In the genomic region with DNA sequence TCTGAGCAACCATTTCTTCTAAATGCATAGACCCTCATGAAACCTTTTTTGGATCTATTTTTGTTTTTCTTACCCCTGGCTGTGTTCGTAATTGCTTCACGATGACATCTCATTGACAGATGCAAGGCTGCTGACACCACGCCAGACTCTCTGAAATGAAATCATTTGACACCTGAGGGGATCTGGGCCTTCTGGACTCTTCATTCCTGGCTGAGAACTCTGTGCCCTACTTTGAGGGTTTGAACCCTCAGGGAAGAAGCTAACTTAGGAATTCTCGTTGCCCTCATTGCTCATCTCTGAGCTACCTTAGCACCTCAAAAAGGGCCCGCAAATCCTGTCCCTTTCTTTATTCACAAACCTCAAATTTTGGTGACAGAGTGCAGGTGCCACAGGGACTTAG, we compare ENCODE assay signal across 28 cellular contexts.
"Had no signal": no experiment of that assay in that cellular context is flagged by ENCODE, and none has a peak within 500 bp of the region (broad histone marks: within the 10 kb centered on the region; RNA-seq: fewer than 3 reads in every experiment).

No MANE protein-coding gene starts in this region.

- H3K36me3 Mint-ChIP-seq: activated naive CD4-positive, alpha-beta T cell treated with anti-CD3 and anti-CD28 coated beads, Interleukin-2, amount 50 U/mL, for 24 hours; activated naive CD8-positive, alpha-beta T cell treated with anti-CD3 and anti-CD28 coated beads, Interleukin-2, amount 10 ng/mL, durations not matched to agents 7 days and 5 days had no signal

- H3K4me1 ChIP-seq: ascending aorta, SJCRH30 had no signal

- H3K9me3 Mint-ChIP-seq: activated CD4-positive, alpha-beta T cell treated with anti-CD3 and anti-CD28 coated beads, Interleukin-2, amount 10 ng/mL, durations not matched to agents 24 days and 14 days; activated CD8-positive, alpha-beta T cell treated with anti-CD3 and anti-CD28 coated beads for 36 hours; activated naive CD4-positive, alpha-beta T cell treated with anti-CD3 and anti-CD28 coated beads, Interleukin-2, amount 50 U/mL, for 24 hours; activated naive CD8-positive, alpha-beta T cell treated with anti-CD3 and anti-CD28 coated beads, Interleukin-2, amount 10 ng/mL, durations not matched to agents 7 days and 5 days; activated T-cell treated with anti-CD3 and anti-CD28 coated beads, Interleukin-2, amount 50 U/mL, for 24 hours; activated T-helper 2 cell treated with anti-CD3 and anti-CD28 coated beads, Interferon-gamma antibody, Interleukin-2, Interleukin-4, amounts not matched to agents 10 μg/mL and 5 μg/mL and 100 μg/mL, durations not matched to agents 14 hours and 24 hours and 36 hours had no signal

- H3K4me3 ChIP-seq: ascending aorta, cardiac muscle cell, SJCRH30, SK-N-MC had no signal

- H3K27ac Mint-ChIP-seq: activated CD4-positive, alpha-beta T cell treated with anti-CD3 and anti-CD28 coated beads, Interleukin-2, amount 10 ng/mL, durations not matched to agents 24 days and 14 days; activated CD8-positive, alpha-beta T cell treated with anti-CD3 and anti-CD28 coated beads for 36 hours; activated naive CD4-positive, alpha-beta T cell treated with anti-CD3 and anti-CD28 coated beads, Interleukin-2, amount 50 U/mL, for 24 hours; activated naive CD8-positive, alpha-beta T cell treated with anti-CD3 and anti-CD28 coated beads, Interleukin-2, amount 10 ng/mL, durations not matched to agents 7 days and 5 days; activated T-cell treated with anti-CD3 and anti-CD28 coated beads, Interleukin-2, amount 50 U/mL, for 24 hours; activated T-helper 2 cell treated with anti-CD3 and anti-CD28 coated beads, Interferon-gamma antibody, Interleukin-2, Interleukin-4, amounts not matched to agents 10 μg/mL and 5 μg/mL and 100 μg/mL, durations not matched to agents 14 hours and 24 hours and 36 hours had no signal

- H3K36me3 ChIP-seq: ascending aorta, cardiac muscle cell, SJCRH30, WERI-Rb-1 had no signal

- H3K9me3 ChIP-seq: ascending aorta, SJCRH30 had no signal

- H3K4me3 Mint-ChIP-seq: activated CD4-positive, alpha-beta T cell treated with anti-CD3 and anti-CD28 coated beads, Interleukin-2, amount 10 ng/mL, durations not matched to agents 24 days and 14 days; activated CD8-positive, alpha-beta T cell treated with anti-CD3 and anti-CD28 coated beads for 36 hours; activated naive CD4-positive, alpha-beta T cell treated with anti-CD3 and anti-CD28 coated beads, Interleukin-2, amount 50 U/mL, for 24 hours; activated naive CD8-positive, alpha-beta T cell treated with anti-CD3 and anti-CD28 coated beads, Interleukin-2, amount 10 ng/mL, durations not matched to agents 7 days and 5 days; activated T-cell treated with anti-CD3 and anti-CD28 coated beads, Interleukin-2, amount 50 U/mL, for 24 hours had no signal

- H3K4me1 Mint-ChIP-seq: activated CD4-positive, alpha-beta T cell treated with anti-CD3 and anti-CD28 coated beads, Interleukin-2, amount 10 ng/mL, durations not matched to agents 24 days and 14 days; activated naive CD4-positive, alpha-beta T cell treated with anti-CD3 and anti-CD28 coated beads, Interleukin-2, amount 50 U/mL, for 24 hours; activated naive CD8-positive, alpha-beta T cell treated with anti-CD3 and anti-CD28 coated beads, Interleukin-2, amount 10 ng/mL, durations not matched to agents 7 days and 5 days had no signal

- ATAC-seq: activated CD8-positive, alpha-beta T cell treated with anti-CD3 and anti-CD28 coated beads for 36 hours; Panc1 had no signal

- H3K27ac ChIP-seq: ascending aorta, cardiac muscle cell, SJCRH30, SK-N-MC, WERI-Rb-1 had no signal

- DNase-seq: activated CD4-positive, alpha-beta T cell treated with anti-CD3 and anti-CD28 coated beads, Interleukin-2, amount 10 ng/mL, durations not matched to agents 24 days and 14 days; activated CD4-positive, alpha-beta T cell treated with anti-CD3 and anti-CD28 coated beads, Interleukin-2, amount 50 U/mL, for 4 hours; activated CD8-positive, alpha-beta T cell treated with anti-CD3 and anti-CD28 coated beads for 36 hours; activated gamma-delta T cell; activated naive CD4-positive, alpha-beta T cell treated with Interleukin-2 at 50 U/mL for 16 hours; activated naive CD8-positive, alpha-beta T cell treated with anti-CD3 and anti-CD28 coated beads, Interleukin-2, amount 10 ng/mL, durations not matched to agents 7 days and 5 days; activated T-cell treated with anti-CD3 and anti-CD28 coated beads, Interleukin-2, amount 50 U/mL, for 24 hours; amygdala; cerebellar nuclear complex; Karpas-422; NCI-H1048; NCI-H1105 treated with DMSO at 0.1 percent for 48 hours; NCI-H1436; NCI-H1694 treated with DMSO at 0.1 percent for 48 hours; NCI-H2029; NCI-H2227 treated with DMSO at 0.1 percent for 48 hours; NCI-H526; NCI-H774; SHP77; SJCRH30; T1000; WERI-Rb-1 had no signal

- H3K27me3 ChIP-seq: ascending aorta, cardiac muscle cell, SJCRH30 had no signal
